In the genomic region with DNA sequence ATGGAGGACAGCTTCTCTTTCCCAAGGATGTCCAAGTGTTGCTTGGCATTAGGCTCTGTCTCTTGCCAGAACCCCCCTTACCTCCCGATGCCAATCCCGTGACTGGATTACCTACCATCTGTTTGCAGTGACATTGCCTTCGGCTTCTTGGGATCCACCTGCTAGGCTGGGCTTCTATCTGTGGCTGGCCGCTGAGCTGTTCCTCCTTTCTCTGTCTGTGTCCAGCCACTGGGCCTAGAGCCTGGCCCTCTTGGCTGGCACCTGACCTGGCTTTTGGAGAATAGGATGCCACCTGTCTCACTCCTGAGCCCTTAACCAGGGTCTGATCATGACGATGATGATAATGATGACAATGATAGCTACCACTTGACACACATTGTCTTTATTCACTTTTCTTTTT, we compare ENCODE assay signal across 24 cellular contexts. TPM values are rescaled to one million over a fixed set of nuclear protein-coding genes. Genes with fewer than 3 reads are reported as not detected.
"Had no signal": no experiment of that assay in that cellular context is flagged by ENCODE, and none has a peak within 500 bp of the region (broad histone marks: within the 10 kb centered on the region; RNA-seq: fewer than 3 reads in every experiment).

No MANE protein-coding gene starts in this region.

- ATAC-seq: HepG2, K562, Panc1, PC-3 had no signal

- H3K27ac Mint-ChIP-seq: IgD-negative memory B cell had no signal

- DNase-seq: MV-4-11, NCI-H1048, NCI-H1105, NCI-H1417, NCI-H1436 treated with DMSO at 0.1 percent for 48 hours, NCI-H1694, NCI-H187 treated with DMSO at 0.1 percent for 48 hours, NCI-H2029 treated with DMSO at 0.1 percent for 48 hours, NCI-H2171 treated with DMSO at 0.1 percent for 48 hours, NCI-H345, NCI-H446 treated with DMSO at 0.1 percent for 48 hours, NCI-H510A treated with DMSO at 0.1 percent for 48 hours, NCI-H526, PC-3, SHP77, SK-N-SH, SW 1271 had no signal

- H3K4me1 Mint-ChIP-seq: IgD-negative memory B cell had no signal

RNA-seq across cellular contexts. Expression of gene STUM, which starts 41.6 kb away (rescaled TPM):
- total RNA-seq: HepG2, HT1080, K562, LHCN-M2, OCI-LY7 had no signal
